In genomic region chr7:102061981-102062390, GRCh38 we compare ENCODE assay signal across 8 cellular contexts.
DNase-seq lines count a peak whose midpoint lies in the region; ATAC-seq and TF ChIP-seq lines count a peak whose summit lies in the region.

No MANE protein-coding gene starts in this region.

- no peak overlapping the region for H2BK120ac ChIP-seq in mesendoderm (ENCODE audit: low read depth, low read length)

- peak; percentile 92 for ATAC-seq in GM18502 (IDR thresholded peaks at IDR 0.05; ENCODE audit: poor library complexity, unreplicated experiment)
- ATAC-seq in GM21381 (IDR thresholded peaks at IDR 0.05; ENCODE audit: unreplicated experiment), result no peak

- H3K4me3 ChIP-seq in HEK293 (ENCODE audit: low read depth, low read length) (no peak overlapping the region), mesendoderm (ENCODE audit: low read length) (no peak overlapping the region), HAP-1 (no peak overlapping the region)

- CTCF ChIA-PET in HEK293 (lab: Yijun Ruan, JAX), result no interaction called here

- no peak overlapping the region for H4K5ac ChIP-seq in mesendoderm (ENCODE audit: low read length)

- no peak overlapping the region for H4K8ac ChIP-seq in mesendoderm (ENCODE audit: low read depth, low read length)

- H3K4me2 ChIP-seq in mesendoderm (ENCODE audit: low read length), result no peak overlapping the region

- H3K9me3 ChIP-seq in HEK293 (ENCODE audit: control insufficient read depth, insufficient read depth, low read depth, low read length), result no peaks in the 10 kb centered on the region
- H3K9me3 ChIP-seq in HAP-1, result no peaks in the 10 kb centered on the region

- H2AK5ac ChIP-seq in mesendoderm (ENCODE audit: low read length), result no peak overlapping the region

- H3K56ac ChIP-seq in mesendoderm (ENCODE audit: low read length), result no peak overlapping the region

- H3K27ac ChIP-seq in HEK293 (ENCODE audit: extremely low read depth, low read depth, low read length), result no peak overlapping the region
- H3K27ac ChIP-seq in mesendoderm (ENCODE audit: low read depth, low read length), result no peak overlapping the region

- H3K18ac ChIP-seq in mesendoderm (ENCODE audit: low read length), result no peak overlapping the region

- peaks cover 13% of the 10 kb centered on the region for H3K79me1 ChIP-seq in mesendoderm (ENCODE audit: low read length)

- no peak overlapping the region for H2BK15ac ChIP-seq in mesendoderm (replicated peaks; ENCODE audit: low read depth)

- H3K79me2 ChIP-seq in mesendoderm (ENCODE audit: control insufficient read depth, insufficient read depth, low read length), result peaks cover 10% of the 10 kb centered on the region

- H3K4me1 ChIP-seq in HEK293 (ENCODE audit: control insufficient read depth, insufficient read depth, low read length) (no peaks in the 10 kb centered on the region), mesendoderm (ENCODE audit: control insufficient read depth, low read depth, low read length) (peaks cover 2% of the 10 kb centered on the region), HAP-1 (no peaks in the 10 kb centered on the region)

- no peak overlapping the region for H3K9ac ChIP-seq in mesendoderm (ENCODE audit: low read length)

- TF ChIP-seq CTCF in HEK293 (tag by site-specific recombination; IDR thresholded peaks at IDR 0.05), result no peak

- no peak overlapping the region for H2BK5ac ChIP-seq in mesendoderm (ENCODE audit: low read length)

- in situ Hi-C loops in HAP-1 (cut with MboI; ENCODE audit: low sequenced_read_pairs), result no loop called here

- no peaks in the 10 kb centered on the region for H3K36me3 ChIP-seq in HEK293 (ENCODE audit: control insufficient read depth in 2 of 2, insufficient read depth in 1 of 2, low read length in 2 of 2)
- no peaks in the 10 kb centered on the region for H3K36me3 ChIP-seq in mesendoderm (ENCODE audit: control insufficient read depth, insufficient read depth, low read length)
- no peaks in the 10 kb centered on the region for H3K36me3 ChIP-seq in HAP-1 (replicated peaks)

- POLR2A ChIA-PET in HEK293 (lab: Yijun Ruan, JAX), result no interaction called here

- DNase-seq in NCI-H226 (peak; percentile 56), mesendoderm (peak; percentile 71), NCI-H2081 (lab: John Stamatoyannopoulos, UW) (no peak), HAP-1 (ENCODE audit: low spot score in 2 of 2) (no peak), NCI-H2227 treated with DMSO at 0.1 percent for 48 hours (lab: John Stamatoyannopoulos, UW) (no peak)

- WGBS in mesendoderm (ENCODE audit: extremely low coverage, insufficient coverage, low lambda C conversion rate), result no CpG with 5 or more reads among the region's 8 CpGs

- H3K23ac ChIP-seq in mesendoderm (ENCODE audit: low read length), result no peak overlapping the region

- H3K27me3 ChIP-seq in mesendoderm (ENCODE audit: insufficient read depth, low read length, poor library complexity) (no peaks in the 10 kb centered on the region), HAP-1 (ENCODE audit: low read depth) (no peaks in the 10 kb centered on the region)

- H3K4ac ChIP-seq in mesendoderm (ENCODE audit: low read depth, low read length), result no peak overlapping the region

TF ChIP-seq in HEK293, 187 proteins besides CTCF, POLR2A, EP300 and RAD21 (continues in another document):
- no peak for TF ChIP-seq ZBTB17 (tag by site-specific recombination; IDR thresholded peaks at IDR 0.05)
- TF ChIP-seq, protein P1, sequence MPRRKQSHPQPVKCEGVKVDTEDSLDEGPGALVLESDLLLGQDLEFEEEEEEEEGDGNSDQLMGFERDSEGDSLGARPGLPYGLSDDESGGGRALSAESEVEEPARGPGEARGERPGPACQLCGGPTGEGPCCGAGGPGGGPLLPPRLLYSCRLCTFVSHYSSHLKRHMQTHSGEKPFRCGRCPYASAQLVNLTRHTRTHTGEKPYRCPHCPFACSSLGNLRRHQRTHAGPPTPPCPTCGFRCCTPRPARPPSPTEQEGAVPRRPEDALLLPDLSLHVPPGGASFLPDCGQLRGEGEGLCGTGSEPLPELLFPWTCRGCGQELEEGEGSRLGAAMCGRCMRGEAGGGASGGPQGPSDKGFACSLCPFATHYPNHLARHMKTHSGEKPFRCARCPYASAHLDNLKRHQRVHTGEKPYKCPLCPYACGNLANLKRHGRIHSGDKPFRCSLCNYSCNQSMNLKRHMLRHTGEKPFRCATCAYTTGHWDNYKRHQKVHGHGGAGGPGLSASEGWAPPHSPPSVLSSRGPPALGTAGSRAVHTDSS (tag by site-specific recombination; IDR thresholded peaks at IDR 0.05), result no peak
- 0 out of 2 replicates have a peak, but pooled peaks have one; percentile 37 for TF ChIP-seq ZNF610 (tag by site-specific recombination; IDR thresholded peaks at IDR 0.05; ENCODE audit: borderline replicate concordance)
- no peak for TF ChIP-seq ZNF16 (tag by site-specific recombination; IDR thresholded peaks at IDR 0.05; ENCODE audit: low read depth)
- TF ChIP-seq, protein P2, sequence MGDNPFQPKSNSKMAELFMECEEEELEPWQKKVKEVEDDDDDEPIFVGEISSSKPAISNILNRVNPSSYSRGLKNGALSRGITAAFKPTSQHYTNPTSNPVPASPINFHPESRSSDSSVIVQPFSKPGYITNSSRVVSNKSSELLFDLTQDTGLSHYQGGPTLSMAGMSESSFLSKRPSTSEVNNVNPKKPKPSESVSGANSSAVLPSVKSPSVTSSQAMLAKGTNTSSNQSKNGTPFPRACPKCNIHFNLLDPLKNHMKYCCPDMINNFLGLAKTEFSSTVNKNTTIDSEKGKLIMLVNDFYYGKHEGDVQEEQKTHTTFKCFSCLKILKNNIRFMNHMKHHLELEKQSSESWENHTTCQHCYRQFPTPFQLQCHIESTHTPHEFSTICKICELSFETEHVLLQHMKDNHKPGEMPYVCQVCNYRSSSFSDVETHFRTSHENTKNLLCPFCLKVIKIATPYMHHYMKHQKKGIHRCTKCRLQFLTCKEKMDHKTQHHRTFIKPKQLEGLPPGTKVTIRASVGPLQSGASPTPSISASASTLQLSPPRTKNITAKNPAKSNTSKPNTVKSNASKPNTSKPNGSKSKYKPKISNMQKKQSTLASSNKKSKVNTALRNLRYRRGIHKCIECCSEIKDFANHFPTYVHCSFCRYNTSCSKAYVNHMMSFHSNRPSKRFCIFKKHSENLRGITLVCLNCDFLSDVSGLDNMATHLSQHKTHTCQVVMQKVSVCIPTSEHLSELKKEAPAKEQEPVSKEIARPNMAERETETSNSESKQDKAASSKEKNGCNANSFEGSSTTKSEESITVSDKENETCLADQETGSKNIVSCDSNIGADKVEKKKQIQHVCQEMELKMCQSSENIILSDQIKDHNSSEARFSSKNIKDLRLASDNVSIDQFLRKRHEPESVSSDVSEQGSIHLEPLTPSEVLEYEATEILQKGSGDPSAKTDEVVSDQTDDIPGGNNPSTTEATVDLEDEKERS (tag by site-specific recombination; IDR thresholded peaks at IDR 0.05), result no peak
- no peak for TF ChIP-seq ZNF157 (tag by site-specific recombination; IDR thresholded peaks at IDR 0.05)
- TF ChIP-seq, protein P3, sequence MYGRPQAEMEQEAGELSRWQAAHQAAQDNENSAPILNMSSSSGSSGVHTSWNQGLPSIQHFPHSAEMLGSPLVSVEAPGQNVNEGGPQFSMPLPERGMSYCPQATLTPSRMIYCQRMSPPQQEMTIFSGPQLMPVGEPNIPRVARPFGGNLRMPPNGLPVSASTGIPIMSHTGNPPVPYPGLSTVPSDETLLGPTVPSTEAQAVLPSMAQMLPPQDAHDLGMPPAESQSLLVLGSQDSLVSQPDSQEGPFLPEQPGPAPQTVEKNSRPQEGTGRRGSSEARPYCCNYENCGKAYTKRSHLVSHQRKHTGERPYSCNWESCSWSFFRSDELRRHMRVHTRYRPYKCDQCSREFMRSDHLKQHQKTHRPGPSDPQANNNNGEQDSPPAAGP (tag by site-specific recombination; IDR thresholded peaks at IDR 0.05), result no peak
- TF ChIP-seq ZBTB11 (tag by site-specific recombination; conservative IDR thresholded peaks at IDR 0.05; ENCODE audit: low read depth), result no peak
- TF ChIP-seq ZNF18 (tag by site-specific recombination; IDR thresholded peaks at IDR 0.05), result no peak
- TF ChIP-seq MZF1 (tag by site-specific recombination; IDR thresholded peaks at IDR 0.05; ENCODE audit: borderline replicate concordance), result no peak
- TF ChIP-seq ZNF140 (tag by site-specific recombination; IDR thresholded peaks at IDR 0.05), result no peak
- TF ChIP-seq ZNF138 (tag by site-specific recombination; IDR thresholded peaks at IDR 0.05; ENCODE audit: borderline replicate concordance), result no peak

Comparison
In these comparisons a context has a peak if more than half of its experiments do, and no peak if none do; other contexts are left out.
1. DNase-seq: peak in NCI-H226 (single experiment) and mesendoderm (single experiment); none in NCI-H2081 (0 of 2), HAP-1 (0 of 2) and NCI-H2227 treated with DMSO at 0.1 percent for 48 hours (single experiment).